ENCODE assay signal across 11 cellular contexts in the genomic region with DNA sequence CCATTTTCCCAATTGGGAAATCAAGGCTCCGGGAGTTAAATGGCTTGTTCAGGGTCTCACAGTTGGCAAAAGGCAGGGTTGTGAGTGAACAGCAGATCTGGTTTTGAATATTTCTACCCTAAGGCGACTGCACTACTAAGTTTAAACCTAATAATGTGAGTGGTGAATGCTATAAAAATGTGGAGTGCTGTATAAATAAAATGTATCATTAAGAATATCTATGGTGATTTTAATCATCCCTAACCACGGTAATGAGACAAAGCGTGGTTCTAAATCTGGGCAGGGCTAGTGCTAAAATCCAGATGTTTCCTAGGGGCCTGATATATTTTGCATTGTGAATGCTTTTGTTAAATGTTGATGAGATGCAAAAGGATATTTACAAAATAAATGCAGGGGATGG.
"Had no signal": no experiment of that assay in that cellular context is flagged by ENCODE, and none has a peak within 500 bp of the region (broad histone marks: within the 10 kb centered on the region; RNA-seq: fewer than 3 reads in every experiment).

No MANE protein-coding gene starts in this region.

- H3K4me3 Mint-ChIP-seq: activated CD4-positive, alpha-beta T cell treated with anti-CD3 and anti-CD28 coated beads, Interleukin-2, amount 10 ng/mL, durations not matched to agents 7 days and 5 days; nephron progenitor cell; stimulated activated naive CD8-positive, alpha-beta T cell treated with anti-CD3 and anti-CD28 coated beads, Interleukin-15, amount 100 ng/mL, for 72 hours; T-helper 2 cell treated with Interferon-gamma antibody and Interleukin-4, amounts not matched to agents 5 μg/mL and 100 μg/mL, for 36 hours had no signal

- H3K36me3 ChIP-seq: ovary, thoracic aorta had no signal

- H3K9me3 Mint-ChIP-seq: activated CD4-positive, alpha-beta T cell treated with anti-CD3 and anti-CD28 coated beads, Interleukin-2, amount 10 ng/mL, durations not matched to agents 7 days and 5 days; nephron progenitor cell; stimulated activated naive CD8-positive, alpha-beta T cell treated with anti-CD3 and anti-CD28 coated beads, Interleukin-15, amount 100 ng/mL, for 72 hours; T-helper 2 cell treated with Interferon-gamma antibody and Interleukin-4, amounts not matched to agents 5 μg/mL and 100 μg/mL, for 36 hours had no signal

- H3K4me1 Mint-ChIP-seq: activated CD4-positive, alpha-beta T cell treated with anti-CD3 and anti-CD28 coated beads, Interleukin-2, amount 10 ng/mL, durations not matched to agents 7 days and 5 days had no signal

- H3K27ac ChIP-seq: ovary, thoracic aorta had no signal

- H3K27ac Mint-ChIP-seq: activated CD4-positive, alpha-beta T cell treated with anti-CD3 and anti-CD28 coated beads, Interleukin-2, amount 10 ng/mL, durations not matched to agents 7 days and 5 days; T-helper 2 cell treated with Interferon-gamma antibody and Interleukin-4, amounts not matched to agents 5 μg/mL and 100 μg/mL, for 36 hours had no signal

- H3K27me3 Mint-ChIP-seq: activated CD4-positive, alpha-beta T cell treated with anti-CD3 and anti-CD28 coated beads, Interleukin-2, amount 10 ng/mL, durations not matched to agents 7 days and 5 days; stimulated activated naive CD8-positive, alpha-beta T cell treated with anti-CD3 and anti-CD28 coated beads, Interleukin-15, amount 100 ng/mL, for 72 hours had no signal

- H3K4me3 ChIP-seq: ovary, thoracic aorta had no signal

- ATAC-seq: stimulated activated naive CD8-positive, alpha-beta T cell treated with anti-CD3 and anti-CD28 coated beads, Interleukin-15, amount 100 ng/mL, for 72 hours had no signal

- DNase-seq: activated CD4-positive, alpha-beta T cell treated with anti-CD3 and anti-CD28 coated beads, Interleukin-2, amount 10 ng/mL, durations not matched to agents 7 days and 5 days; activated CD8-positive, alpha-beta memory T cell treated with anti-CD3 and anti-CD28 coated beads, Interleukin-2, amount 50 U/mL, for 48 hours; activated naive CD4-positive, alpha-beta T cell treated with Interleukin-2 at 50 U/mL for 16 hours; anterior cingulate cortex; mesendoderm; nephron progenitor cell; ovary; stimulated activated CD4-positive, alpha-beta T cell treated with anti-CD3 and anti-CD28 coated beads, Interleukin-1b, Interleukin-23, amount 100 ng/mL, for 48 hours; stimulated activated naive CD8-positive, alpha-beta T cell treated with anti-CD3 and anti-CD28 coated beads, Interleukin-15, amount 100 ng/mL, for 72 hours had no signal

- H3K27me3 ChIP-seq: ovary had no signal

- H3K9me3 ChIP-seq: ovary, thoracic aorta had no signal
